Comparison of ENCODE assay signal across 13 cellular contexts in genomic region chr15:31498329-31498728, GRCh38.
"Had no signal": no experiment of that assay in that cellular context is flagged by ENCODE, and none has a peak within 500 bp of the region (broad histone marks: within the 10 kb centered on the region; RNA-seq: fewer than 3 reads in every experiment).

No MANE protein-coding gene starts in this region.

- H3K4me1 Mint-ChIP-seq: nephron had no signal

- H3K27ac ChIP-seq: gastroesophageal sphincter, heart left ventricle, spleen had no signal

- H3K27me3 Mint-ChIP-seq: activated CD4-positive, alpha-beta T cell treated with anti-CD3 and anti-CD28 coated beads, Interleukin-2, amount 10 ng/mL, durations not matched to agents 24 days and 14 days; activated naive CD8-positive, alpha-beta T cell had no signal

- H3K27ac Mint-ChIP-seq: activated CD4-positive, alpha-beta T cell treated with anti-CD3 and anti-CD28 coated beads, Interleukin-2, amount 10 ng/mL, durations not matched to agents 24 days and 14 days; activated naive CD8-positive, alpha-beta T cell; activated T-helper 1 cell treated with anti-CD3 and anti-CD28 coated beads, Interleukin-12 subunit alpha, Interleukin-12 subunit beta, Interleukin-2, Interleukin-4 antibody, amounts not matched to agents 30 ng/mL and 10 ng/mL and 1 ng/mL, durations not matched to agents 14 hours and 24 hours and 36 hours; nephron had no signal

- ATAC-seq: gastroesophageal sphincter, heart left ventricle had no signal

- H3K9me3 Mint-ChIP-seq: nephron had no signal

- H3K4me3 ChIP-seq: gastroesophageal sphincter, heart left ventricle, spleen had no signal

- H3K27me3 ChIP-seq: gastroesophageal sphincter, heart left ventricle, spleen had no signal

- DNase-seq: activated CD4-positive, alpha-beta T cell treated with anti-CD3 and anti-CD28 coated beads, Interleukin-2, amount 10 ng/mL, durations not matched to agents 24 days and 14 days; activated gamma-delta T cell treated with Interleukin-2 at 50 U/mL for 16 hours; caudate nucleus; erythroblast; heart left ventricle; mesendoderm; spleen; stimulated activated naive CD4-positive, alpha-beta T cell; T1000 had no signal

- H3K36me3 Mint-ChIP-seq: activated naive CD8-positive, alpha-beta T cell had no signal

- H3K4me1 ChIP-seq: gastroesophageal sphincter had no signal

- H3K36me3 ChIP-seq: heart left ventricle, spleen had no signal

- H3K4me3 Mint-ChIP-seq: activated CD4-positive, alpha-beta T cell treated with anti-CD3 and anti-CD28 coated beads, Interleukin-2, amount 10 ng/mL, durations not matched to agents 24 days and 14 days; activated naive CD8-positive, alpha-beta T cell; activated T-helper 1 cell treated with anti-CD3 and anti-CD28 coated beads, Interleukin-12 subunit alpha, Interleukin-12 subunit beta, Interleukin-2, Interleukin-4 antibody, amounts not matched to agents 30 ng/mL and 10 ng/mL and 1 ng/mL, durations not matched to agents 14 hours and 24 hours and 36 hours; nephron had no signal
